In genomic region chr9:97221478-97222350, GRCh38 we compare ENCODE assay signal across 8 cellular contexts.
A peak's percentile ranks its signal among the peaks of the same experiment; 100 is the strongest.
DNase-seq lines count a peak whose midpoint lies in the region; ATAC-seq and TF ChIP-seq lines count a peak whose summit lies in the region.
"Not testable (repeated sequence)": the region's sequence is repeated elsewhere in the genome, so short reads cannot be mapped to it uniquely, and the experiment has no call there.

No MANE protein-coding gene starts in this region.

- H3K27me3 ChIP-seq in thyroid gland: not testable (repeated sequence)

- TF ChIP-seq CTCF in thyroid gland (IDR thresholded peaks at IDR 0.05): peak in 2 of 6 experiments; percentile 30 to 34

- H3K36me3 ChIP-seq in thyroid gland: not testable (repeated sequence)

- H3K4me3 ChIP-seq in thyroid gland (replicated peaks in 1 of 3): peak overlapping the region in 1 of 3 donors; percentile 14

- H3K9me3 ChIP-seq in thyroid gland: not testable (repeated sequence)

- peaks cover 33% of the 10 kb centered on the region for H3K27me3 Mint-ChIP-seq in activated naive CD4-positive, alpha-beta T cell treated with anti-CD3 and anti-CD28 coated beads, Interleukin-2, amount 50 U/mL, for 24 hours

- DNase-seq in ELR (ENCODE audit: low read depth): peak; percentile 56
- DNase-seq in NCI-H2081 (lab: John Stamatoyannopoulos, UW): peak; percentile 29 to 61
- DNase-seq in T-helper 9 cell: peak; percentile 34
- DNase-seq in erythroblast (lab: John Stamatoyannopoulos, UW): peak; percentile 83 to 87
- DNase-seq in left kidney (ENCODE audit: low read depth, low spot score): peak; percentile 93
- DNase-seq in sciatic nerve (ENCODE audit: low spot score): peak; percentile 80
- DNase-seq in thyroid gland: peak; percentile 83

- H3K4me1 Mint-ChIP-seq in activated naive CD4-positive, alpha-beta T cell treated with anti-CD3 and anti-CD28 coated beads, Interleukin-2, amount 50 U/mL, for 24 hours: not testable (repeated sequence)

- TF ChIP-seq POLR2A in erythroblast (IDR thresholded peaks at IDR 0.05; ENCODE audit: low read length); thyroid gland (IDR thresholded peaks at IDR 0.05): not testable (repeated sequence)

- peak; percentile 97 for ATAC-seq in sciatic nerve

- H3K4me1 ChIP-seq in thyroid gland: peaks cover 10 to 15% of the 10 kb centered on the region in 2 donors

- not testable (repeated sequence) for H3K36me3 Mint-ChIP-seq in activated naive CD4-positive, alpha-beta T cell treated with anti-CD3 and anti-CD28 coated beads, Interleukin-2, amount 50 U/mL, for 24 hours

- WGBS in thyroid gland, 2 donors: 0 to 20% methylated on average over 1 to 2 of the region's 76 CpGs

- H3K9me3 Mint-ChIP-seq in activated naive CD4-positive, alpha-beta T cell treated with anti-CD3 and anti-CD28 coated beads, Interleukin-2, amount 50 U/mL, for 24 hours: not testable (repeated sequence)

- H3K27ac ChIP-seq in thyroid gland: not testable (repeated sequence)

- H3K4me3 Mint-ChIP-seq in activated naive CD4-positive, alpha-beta T cell treated with anti-CD3 and anti-CD28 coated beads, Interleukin-2, amount 50 U/mL, for 24 hours: peak overlapping the region; percentile 87

- intact Hi-C loops in sciatic nerve (cut with DNase I); thyroid gland (cut with DNase I): not testable (repeated sequence)

- peak overlapping the region; percentile 23 for H3K27ac Mint-ChIP-seq in activated naive CD4-positive, alpha-beta T cell treated with anti-CD3 and anti-CD28 coated beads, Interleukin-2, amount 50 U/mL, for 24 hours

Comparison
In these comparisons a context has a peak if more than half of its experiments do, and no peak if none do; other contexts are left out.
1. DNase-seq: peak in every context shown above with its lines; median percentile 93 in left kidney; 85 in erythroblast; 83 in thyroid gland; 80 in sciatic nerve; 56 in ELR; 45 in NCI-H2081; 34 in T-helper 9 cell.